8 cellular contexts compared by ENCODE assay signal in the genomic region with DNA sequence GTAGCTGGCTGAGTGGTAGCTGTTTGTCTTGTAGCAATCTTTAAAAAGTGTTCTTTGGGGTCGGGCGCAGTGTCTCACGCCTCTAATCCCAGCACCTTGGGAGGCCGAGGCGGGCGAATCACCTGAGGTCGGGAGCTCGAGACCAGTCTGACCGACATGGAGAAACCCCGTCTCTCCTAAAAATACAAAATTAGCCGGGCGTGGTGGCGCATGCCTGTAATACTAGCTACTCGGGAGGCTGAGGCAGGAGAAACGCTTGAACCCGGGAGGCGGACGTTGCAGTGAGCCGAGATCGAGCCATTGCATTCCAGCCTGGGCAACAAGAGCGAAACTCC. TPM values are rescaled to one million over a fixed set of nuclear protein-coding genes. Genes with fewer than 3 reads are reported as not detected.
A peak's percentile ranks its signal among the peaks of the same experiment; 100 is the strongest.
DNase-seq lines count a peak whose midpoint lies in the region; ATAC-seq and TF ChIP-seq lines count a peak whose summit lies in the region.
"Not testable (repeated sequence)": the region's sequence is repeated elsewhere in the genome, so short reads cannot be mapped to it uniquely, and the experiment has no call there.

No MANE protein-coding gene starts in this region.

- H3K14ac ChIP-seq in mesenchymal stem cell (ENCODE audit: low read length in 2 of 2): not testable (repeated sequence)

- H3K4me2 ChIP-seq in fibroblast of lung (ENCODE audit: extremely low read depth, insufficient read depth, low read length) (peak overlapping the region; percentile 86), mesenchymal stem cell (ENCODE audit: low read length, poor library complexity, severe bottlenecking) (peak overlapping the region; percentile 2), skeletal muscle satellite cell (ENCODE audit: low read length) (peak overlapping the region; percentile 90)

- peak overlapping the region; percentile 52 for H4K8ac ChIP-seq in mesenchymal stem cell (ENCODE audit: low read length)

- DNase-seq in AG04449 (ENCODE audit: low read depth, low spot score); SJSA1 (ENCODE audit: low read depth in 1 of 2, low spot score in 2 of 2); fibroblast of lung (ENCODE audit: low read depth in 2 of 2); mesenchymal stem cell: not testable (repeated sequence)

- CTCF ChIA-PET in AG04449 (lab: Yijun Ruan, JAX): interaction anchor here (1.0 to 3.6 kb wide), 13 partner anchors 7 to 268 kb away, joined by 3 to 22 read pairs (median 6); no protein-coding TSS in a partner anchor

- H4K20me1 ChIP-seq in fibroblast of lung (ENCODE audit: control insufficient read depth, extremely low read depth, insufficient read depth, low read length): not testable (repeated sequence)

- under 1% methylated on average over 20 of the region's 21 CpGs for WGBS in mesenchymal stem cell

- not testable (repeated sequence) for H2AK5ac ChIP-seq in mesenchymal stem cell (ENCODE audit: low read length, severe bottlenecking)

- H3K4me1 ChIP-seq in SJSA1 (replicated peaks) (peaks cover 20% of the 10 kb centered on the region), skeletal muscle satellite cell (ENCODE audit: control insufficient read depth, insufficient read depth, low read length) (peaks cover 28% of the 10 kb centered on the region)
- not testable (repeated sequence) for H3K4me1 ChIP-seq in fibroblast of lung (ENCODE audit: control insufficient read depth, extremely low read depth, insufficient read depth, low read length); mesenchymal stem cell (ENCODE audit: control insufficient read depth, insufficient read depth, low read depth, low read length)

- not testable (repeated sequence) for H2BK15ac ChIP-seq in mesenchymal stem cell (ENCODE audit: low read depth, poor library complexity, severe bottlenecking)

- H3K27me3 ChIP-seq in SJSA1 (replicated peaks); fibroblast of lung (ENCODE audit: control insufficient read depth, insufficient read depth, low read length); mesenchymal stem cell (ENCODE audit: control insufficient read depth in 1 of 2, insufficient read depth in 1 of 2, low read length in 2 of 2); skeletal muscle satellite cell (ENCODE audit: control insufficient read depth, insufficient read depth, low read length): not testable (repeated sequence)

- H3K79me2 ChIP-seq in fibroblast of lung (ENCODE audit: control insufficient read depth, insufficient read depth, low read length): peaks cover 17% of the 10 kb centered on the region

- not testable (repeated sequence) for H3K9me3 ChIP-seq in SJSA1 (replicated peaks); fibroblast of lung (ENCODE audit: control insufficient read depth, insufficient read depth, low read depth, low read length); mesenchymal stem cell (ENCODE audit: control insufficient read depth, low read length); skeletal muscle satellite cell (replicated peaks; ENCODE audit: low read length)

- H3K4me3 ChIP-seq in AG04449 (ENCODE audit: low read depth, low read length) (peak overlapping the region; percentile 98), SJSA1 (peak overlapping the region; percentile 86), fibroblast of lung (replicated peaks in 1 of 4; ENCODE audit: control extremely low read depth in 1 of 4, insufficient read depth in 1 of 4, low read depth in 3 of 4, low read length in 4 of 4) (peak overlapping the region; percentile 80 to 92 (median 89)), mesenchymal stem cell (ENCODE audit: insufficient read depth in 1 of 2, low read depth in 1 of 2, low read length in 2 of 2) (peak overlapping the region; percentile 89 to 99), skeletal muscle satellite cell (ENCODE audit: low read length) (peak overlapping the region; percentile 92)

- peak overlapping the region; percentile 6 for H2BK120ac ChIP-seq in mesenchymal stem cell (ENCODE audit: low read depth, low read length)

- H3K23ac ChIP-seq in mesenchymal stem cell (ENCODE audit: low read length in 2 of 2): not testable (repeated sequence)

- H3K4ac ChIP-seq in mesenchymal stem cell (ENCODE audit: low read depth in 1 of 2, low read length in 2 of 2): not testable (repeated sequence)

- H2BK5ac ChIP-seq in mesenchymal stem cell (ENCODE audit: low read depth, low read length, poor library complexity, severe bottlenecking): not testable (repeated sequence)

- H3K27ac ChIP-seq in SJSA1: peak overlapping the region; percentile 73
- peak overlapping the region; percentile 31 for H3K27ac ChIP-seq in angular gyrus (ENCODE audit: low read depth, low read length)
- H3K27ac ChIP-seq in fibroblast of lung (ENCODE audit: insufficient read depth, low read length): peak overlapping the region; percentile 71
- peak overlapping the region; percentile 60 for H3K27ac ChIP-seq in mesenchymal stem cell (ENCODE audit: low read length, poor library complexity, severe bottlenecking)

- not testable (repeated sequence) for TF ChIP-seq CTCF in AG04449 (IDR thresholded peaks at IDR 0.05; ENCODE audit: insufficient read depth, low read length, missing control alignments); fibroblast of lung (conservative IDR thresholded peaks at IDR 0.05 in 1 of 2, IDR thresholded peaks at IDR 0.05 in 1 of 2; ENCODE audit: low read depth in 1 of 2, low read length in 2 of 2)

- H2AFZ ChIP-seq in fibroblast of lung (ENCODE audit: low read length) (peak overlapping the region; percentile 88), mesenchymal stem cell (ENCODE audit: low read depth, low read length) (peak overlapping the region; percentile 48)

- not testable (repeated sequence) for H4K91ac ChIP-seq in mesenchymal stem cell (ENCODE audit: low read length)

- POLR2A ChIA-PET in AG04449 (lab: Yijun Ruan, JAX): interaction anchor here (0.6 to 1.0 kb wide), 3 partner anchors 11 to 75 kb away, joined by 3 read pairs; a partner anchor contains a TSS

- ATAC-seq in GM19043 (IDR thresholded peaks at IDR 0.05; ENCODE audit: low read depth, unreplicated experiment) (peak; percentile 9), HG02981 (IDR thresholded peaks at IDR 0.05; ENCODE audit: unreplicated experiment) (peak; percentile 2)

- H3K36me3 ChIP-seq in SJSA1 (peaks cover 22% of the 10 kb centered on the region), mesenchymal stem cell (ENCODE audit: control insufficient read depth in 1 of 2, insufficient read depth in 2 of 2, low read depth in 1 of 2, low read length in 2 of 2) (peaks cover 3 to 14% of the 10 kb centered on the region in 2 experiments)
- H3K36me3 ChIP-seq in fibroblast of lung (ENCODE audit: control insufficient read depth, insufficient read depth, low read length); skeletal muscle satellite cell (ENCODE audit: insufficient read depth, low read length): not testable (repeated sequence)

- peaks cover 22% of the 10 kb centered on the region for H3K79me1 ChIP-seq in mesenchymal stem cell (replicated peaks; ENCODE audit: low read length, poor library complexity, severe bottlenecking)

- peak overlapping the region in 1 of 2 experiments; percentile 64 for H3K18ac ChIP-seq in mesenchymal stem cell (ENCODE audit: low read depth in 1 of 2, low read length in 2 of 2)

- H3K9ac ChIP-seq in fibroblast of lung (ENCODE audit: insufficient read depth, low read length): peak overlapping the region; percentile 65
- H3K9ac ChIP-seq in mesenchymal stem cell (ENCODE audit: low read length): peak overlapping the region; percentile 92
- H3K9ac ChIP-seq in skeletal muscle satellite cell (ENCODE audit: low read depth, low read length): peak overlapping the region; percentile 82

- not testable (repeated sequence) for H2BK12ac ChIP-seq in mesenchymal stem cell (ENCODE audit: low read length in 2 of 2)

RNA-seq across cellular contexts. Expression of a gene that starts 0.4 kb away (rescaled TPM):
- 13.5 and 16.3 TPM in 2 replicates for total RNA-seq in SJSA1 (2014; rRNA removed; shearing (Covaris generic))
- total RNA-seq in fibroblast of lung: 13.6 and 13.9 TPM in 2 replicates
- 5.1 and 5.7 TPM in 2 replicates for polyA plus RNA-seq in fibroblast of lung
- 9.0 and 9.5 TPM in 2 replicates for polyA plus RNA-seq in fibroblast of lung (2012)
- 2.0 and 3.3 TPM in 2 replicates for polyA minus RNA-seq in fibroblast of lung (ENCODE audit: low replicate concordance)
- polyA plus RNA-seq in mesenchymal stem cell (2013, experiment 1 of 2): 6.7 TPM
- 6.4 TPM for polyA plus RNA-seq in mesenchymal stem cell (2013, experiment 2 of 2)
- total RNA-seq in skeletal muscle satellite cell (2012; rRNA removed): 11.2 and 12.0 TPM in 2 replicates

Comparison
In these comparisons a context has a peak if more than half of its experiments do, and no peak if none do; other contexts are left out.
1. H3K4me2 ChIP-seq: peak in every context shown above with its lines; median percentile 90 in skeletal muscle satellite cell; 86 in fibroblast of lung; 2 in mesenchymal stem cell.